Comparison of ENCODE assay signal across 11 cellular contexts in genomic region chr2:161414015-161414384, GRCh38. TPM values are rescaled to one million over a fixed set of nuclear protein-coding genes. Genes with fewer than 3 reads are reported as not detected.
DNase-seq lines count a peak whose midpoint lies in the region; ATAC-seq, FAIRE-seq and TF ChIP-seq lines count a peak whose summit lies in the region.
"Had no signal": no experiment of that assay in that cellular context is flagged by ENCODE, and none has a peak within 500 bp of the region (broad histone marks: within the 10 kb centered on the region; RNA-seq: fewer than 3 reads in every experiment).

No MANE protein-coding gene starts in this region.

- H3K27me3 ChIP-seq in GM12878 (replicated peaks in 1 of 2; ENCODE audit: control insufficient read depth in 2 of 2, insufficient read depth in 2 of 2, low read length in 1 of 2): peaks cover 22 to 37% of the 10 kb centered on the region in 2 experiments
- peaks cover 55% of the 10 kb centered on the region for H3K27me3 ChIP-seq in thymus (ENCODE audit: control insufficient read depth, insufficient read depth)

- no peak for TF ChIP-seq RAD21 in GM12878 (IDR thresholded peaks at IDR 0.05; ENCODE audit: insufficient read depth, low read depth, low read length)

- peak overlapping the region; percentile 46 for H3K27ac Mint-ChIP-seq in activated naive CD4-positive, alpha-beta T cell treated with anti-CD3 and anti-CD28 coated beads, Interleukin-2, amount 50 U/mL, for 24 hours
- H3K27ac Mint-ChIP-seq in memory B cell: no peak overlapping the region

- no peak overlapping the region for H3K27ac ChIP-seq in GM12878 (ENCODE audit: control insufficient read depth, insufficient read depth)
- no peak overlapping the region for H3K27ac ChIP-seq in thymus (ENCODE audit: low read depth)

- POLR2A ChIA-PET in GM12878 (lab: Charles Lee): interaction anchor here (0.6 kb wide), 1 partner anchor 99 kb away, joined by 4 read pairs; no protein-coding TSS in a partner anchor

- no peak for TF ChIP-seq EP300 in GM12878 (IDR thresholded peaks at IDR 0.05; ENCODE audit: borderline replicate concordance in 1 of 2, control insufficient read depth in 1 of 2, low read depth in 2 of 2, low read length in 2 of 2)

- H3K4me1 Mint-ChIP-seq in activated naive CD4-positive, alpha-beta T cell treated with anti-CD3 and anti-CD28 coated beads, Interleukin-2, amount 50 U/mL, for 24 hours: peaks cover 41% of the 10 kb centered on the region
- peaks cover 37% of the 10 kb centered on the region for H3K4me1 Mint-ChIP-seq in memory B cell

- FAIRE-seq in GM12878 (lab: Jason Lieb, UNC): no peak

- H2AFZ ChIP-seq in GM12878 (ENCODE audit: control insufficient read depth, low read depth, low read length): no peak overlapping the region

- no peak for DNase-seq in activated naive CD4-positive, alpha-beta T cell treated with Interleukin-2 at 50 U/mL for 16 hours
- no peak for DNase-seq in GM12878 (ENCODE audit: low read depth, low spot score)
- DNase-seq in memory B cell (ENCODE audit: low spot score in 2 of 2): no peak
- DNase-seq in germinal center (ENCODE audit: low spot score): no peak
- DNase-seq in stimulated activated naive CD4-positive, alpha-beta T cell treated with Interleukin-2 at 50 U/mL for 16 hours (lab: John Stamatoyannopoulos, UW): no peak
- DNase-seq: DND-41 had no signal

- no peaks in the 10 kb centered on the region for H4K20me1 ChIP-seq in GM12878 (ENCODE audit: control insufficient read depth, insufficient read depth)

- no peak for TF ChIP-seq POLR2A in GM12878 (IDR thresholded peaks at IDR 0.05; ENCODE audit: low read depth, low read length)

- H3K27me3 Mint-ChIP-seq in activated naive CD4-positive, alpha-beta T cell treated with anti-CD3 and anti-CD28 coated beads, Interleukin-2, amount 50 U/mL, for 24 hours: peaks cover 41% of the 10 kb centered on the region
- peaks cover 29% of the 10 kb centered on the region for H3K27me3 Mint-ChIP-seq in memory B cell

- in situ Hi-C loops in GM12878 (cut with MboI): no loop called here

- peaks cover 8% of the 10 kb centered on the region for H3K36me3 Mint-ChIP-seq in activated naive CD4-positive, alpha-beta T cell treated with anti-CD3 and anti-CD28 coated beads, Interleukin-2, amount 50 U/mL, for 24 hours
- H3K36me3 Mint-ChIP-seq in memory B cell: peaks cover 5% of the 10 kb centered on the region

- H3K4me3 ChIP-seq in GM12878 (peak overlapping the region; percentile 39), thymus (ENCODE audit: low read length) (peak overlapping the region; percentile 28)

- ATAC-seq in GM12878 (no peak), memory B cell (ENCODE audit: low read depth) (no peak), HG03280 (IDR thresholded peaks at IDR 0.05; ENCODE audit: unreplicated experiment) (no peak)

- H3K9me3 ChIP-seq in GM12878 (replicated peaks; ENCODE audit: control insufficient read depth, insufficient read depth, low read length) (no peaks in the 10 kb centered on the region; the same call in 2 of the 3 replicates), thymus (ENCODE audit: control insufficient read depth) (no peaks in the 10 kb centered on the region)

- no peaks in the 10 kb centered on the region for H3K9me3 Mint-ChIP-seq in activated naive CD4-positive, alpha-beta T cell treated with anti-CD3 and anti-CD28 coated beads, Interleukin-2, amount 50 U/mL, for 24 hours
- no peaks in the 10 kb centered on the region for H3K9me3 Mint-ChIP-seq in memory B cell

- SMC1A ChIA-PET in GM12878 (lab: Charles Lee; ENCODE audit: uncharacterized antibody, unreplicated experiment): no interaction called here

- H3K36me3 ChIP-seq in GM12878 (ENCODE audit: control insufficient read depth in 2 of 2, insufficient read depth in 2 of 2, low read length in 1 of 2) (no peaks in the 10 kb centered on the region; a peak in 1 of 4 replicates), thymus (ENCODE audit: control insufficient read depth, insufficient read depth) (no peaks in the 10 kb centered on the region)

- intact Hi-C loops in GM12878 (cut with micrococcal nuclease; ENCODE audit: unreplicated experiment): no loop called here

- H3K4me2 ChIP-seq in GM12878 (ENCODE audit: control insufficient read depth, insufficient read depth): peak overlapping the region; percentile 94

- H3K79me2 ChIP-seq in GM12878 (ENCODE audit: control insufficient read depth, insufficient read depth, low read length): no peaks in the 10 kb centered on the region

- TF ChIP-seq CTCF in GM12878 (IDR thresholded peaks at IDR 0.05 in 2 of 3, conservative IDR thresholded peaks at IDR 0.05 in 1 of 3; ENCODE audit: control insufficient read depth in 2 of 3, extremely low read depth in 1 of 3, insufficient read depth in 1 of 3, low read depth in 3 of 3, low read length in 3 of 3): no peak

- H3K4me1 ChIP-seq in GM12878 (ENCODE audit: control insufficient read depth, insufficient read depth, low read length) (peaks cover 5% of the 10 kb centered on the region; the same call in 1 of the 2 replicates), thymus (ENCODE audit: control insufficient read depth, insufficient read depth, low read length) (peaks cover 3% of the 10 kb centered on the region)

- no peak overlapping the region for H3K9ac ChIP-seq in GM12878 (ENCODE audit: control insufficient read depth, insufficient read depth, low read length)

- 67% methylated on average over 8 of the region's 8 CpGs for WGBS in GM12878 (ENCODE audit: insufficient coverage, insufficient replicate concordance, low lambda C conversion rate, missing lambda C conversion rate)
- 49% methylated on average over 8 of the region's 8 CpGs for WGBS in thymus

- RAD21 ChIA-PET in GM12878 (lab: Charles Lee; ENCODE audit: unreplicated experiment): no interaction called here

- peak overlapping the region; percentile 77 for H3K4me3 Mint-ChIP-seq in activated naive CD4-positive, alpha-beta T cell treated with anti-CD3 and anti-CD28 coated beads, Interleukin-2, amount 50 U/mL, for 24 hours
- H3K4me3 Mint-ChIP-seq in memory B cell: peak overlapping the region; percentile 71

- no TSS peak for BruUV-seq in GM12878 (replicated peaks; lab: Mats Ljungman, UMichigan)

- CTCF ChIA-PET in GM12878 (lab: Yijun Ruan, JAX): interaction anchor here (1.2 to 1.3 kb wide), 2 partner anchors 24 to 532 kb away, joined by 3 read pairs; no protein-coding TSS in a partner anchor

TF ChIP-seq in GM12878, 131 proteins besides CTCF, POLR2A, EP300 and RAD21 (continues in another document):
- TF ChIP-seq ZBTB11 (CRISPR knock-in tag; IDR thresholded peaks at IDR 0.05): no peak
- no peak for TF ChIP-seq CBX5 (IDR thresholded peaks at IDR 0.05; ENCODE audit: low read depth)
- TF ChIP-seq SREBF1 (IDR thresholded peaks at IDR 0.05; ENCODE audit: low read length): no peak
- no peak for TF ChIP-seq KAT2A (conservative IDR thresholded peaks at IDR 0.05; ENCODE audit: control insufficient read depth, low read depth, low read length)
- no peak for TF ChIP-seq BMI1 (IDR thresholded peaks at IDR 0.05; ENCODE audit: borderline replicate concordance)
- no peak for TF ChIP-seq IRF3 (IDR thresholded peaks at IDR 0.05)

RNA-seq across cellular contexts. Expression of gene TBR1, which starts 2.1 kb away (rescaled TPM):
- total RNA-seq in GM12878 (2013; cell fraction: nucleolus; rRNA removed): 0.12 TPM in 1 of 2 replicates, not detected in the other
- not detected in 2 replicates for total RNA-seq in GM12878 (2014; rRNA removed)
- total RNA-seq in GM12878 (2014; rRNA removed; fragmentation: Illumina TruSeq; extraction: Trizol): not detected in 2 replicates
- not detected in 2 replicates for total RNA-seq in GM12878 (2021)
- not detected for polyA plus RNA-seq in GM12878 (2011; ENCODE audit: low read depth)
- polyA plus RNA-seq in GM12878 (2011; rRNA removed): 0.01 and 0.10 TPM in 2 replicates
- 0.02 TPM in 1 of 2 replicates, not detected in the other for polyA plus RNA-seq in GM12878 (2011; cell fraction: cytosol; rRNA removed)
- 0.04 and 0.10 TPM in 2 replicates for polyA plus RNA-seq in GM12878 (2011; cell fraction: nucleus; rRNA removed)
- not detected in 2 replicates for polyA plus RNA-seq in GM12878 (2012)
- polyA plus RNA-seq in GM12878 (2014; fragmentation: Illumina TruSeq; extraction: Trizol): 0.14 TPM in 1 of 2 replicates, not detected in the other
- not detected for polyA plus RNA-seq in GM12878 (2014; fragmentation: Nextera tagmentation; extraction: Ambion mirVana)
- polyA plus RNA-seq in GM12878 (2014; rRNA removed): not detected in 2 replicates
- polyA plus RNA-seq in GM12878 (2016; fragmentation: Nextera tagmentation; extraction: Ambion mirVana): not detected
- 0.05 and 0.07 TPM in 2 replicates for polyA minus RNA-seq in GM12878 (2011; rRNA and poly(A)+ RNA removed)
- polyA minus RNA-seq in GM12878 (2011; cell fraction: cytosol; rRNA and poly(A)+ RNA removed): not detected in 2 replicates
- polyA minus RNA-seq in GM12878 (2011; cell fraction: nucleus; rRNA and poly(A)+ RNA removed): 0.19 and 0.36 TPM in 2 replicates
- 0.02 TPM for polyA plus RNA-seq in thymus
- total RNA-seq: subcutaneous adipose tissue had no signal
- polyA plus RNA-seq: liver had no signal
